Comparison of ENCODE assay signal across 25 cellular contexts in the genomic region with DNA sequence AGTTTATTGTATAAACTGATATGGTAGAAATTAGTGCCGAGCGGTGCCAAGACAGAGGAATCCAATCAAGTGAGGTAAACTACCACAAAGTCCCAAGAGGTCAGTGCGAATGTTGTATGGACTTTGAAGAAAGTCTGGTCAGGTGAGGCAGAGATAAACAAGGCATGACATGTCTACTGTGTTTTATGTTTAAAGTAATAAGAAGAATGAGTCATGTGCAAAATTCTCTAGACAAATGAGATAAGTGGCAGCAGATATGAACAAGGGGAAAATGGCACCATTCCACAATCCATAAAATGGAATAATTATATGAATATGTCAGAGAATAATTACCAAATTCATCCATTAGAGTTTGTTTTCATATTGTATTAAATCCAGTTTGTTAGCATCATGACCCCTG.
"Had no signal": no experiment of that assay in that cellular context is flagged by ENCODE, and none has a peak within 500 bp of the region (broad histone marks: within the 10 kb centered on the region; RNA-seq: fewer than 3 reads in every experiment).

No MANE protein-coding gene starts in this region.

- H3K9me3 Mint-ChIP-seq: mesothelial cell of epicardium; naive B cell; natural killer cell; stimulated activated memory B cell treated with anti-CD40 and anti-IgM and Interleukin-4, amounts not matched to agents 10 μg/mL and 1 μg/mL and 100 μg/mL, for 72 hours; stimulated activated naive CD8-positive, alpha-beta T cell treated with anti-CD3 and anti-CD28 coated beads, Interleukin-15, amount 100 ng/mL, for 72 hours; type B pancreatic cell had no signal

- H3K27ac ChIP-seq: left lung, lower lobe of right lung, ovary, right atrium auricular region, right lobe of liver, tibial nerve, uterus had no signal

- H3K4me1 Mint-ChIP-seq: mesothelial cell of epicardium; natural killer cell; stimulated activated memory B cell treated with anti-CD40 and anti-IgM and Interleukin-4, amounts not matched to agents 10 μg/mL and 1 μg/mL and 100 μg/mL, for 72 hours; stimulated activated naive CD8-positive, alpha-beta T cell treated with anti-CD3 and anti-CD28 coated beads, Interleukin-15, amount 100 ng/mL, for 72 hours had no signal

- H3K4me1 ChIP-seq: left lung, lower lobe of right lung, right atrium auricular region, right lobe of liver, uterus had no signal

- H3K4me3 ChIP-seq: left lung, lower lobe of right lung, ovary, right atrium auricular region, right lobe of liver, smooth muscle cell, tibial nerve, uterus had no signal

- H3K36me3 Mint-ChIP-seq: mesothelial cell of epicardium; naive B cell; natural killer cell; stimulated activated memory B cell treated with anti-CD40 and anti-IgM and Interleukin-4, amounts not matched to agents 10 μg/mL and 1 μg/mL and 100 μg/mL, for 72 hours; type B pancreatic cell had no signal

- ATAC-seq: left colon; left lung; lower lobe of right lung; natural killer cell; right lobe of liver; stimulated activated memory B cell treated with anti-CD40 and anti-IgM and Interleukin-4, amounts not matched to agents 10 μg/mL and 1 μg/mL and 100 μg/mL, for 72 hours; stimulated activated naive CD8-positive, alpha-beta T cell treated with anti-CD3 and anti-CD28 coated beads, Interleukin-15, amount 100 ng/mL, for 72 hours had no signal

- DNase-seq: islet precursor cell; kidney glomerular epithelial cell; left colon; lower lobe of right lung; mesendoderm; naive B cell; natural killer cell; ovary; right lobe of liver; stimulated activated CD4-positive, alpha-beta T cell treated with anti-CD3 and anti-CD28 coated beads, Interleukin-1b, Interleukin-23, amount 100 ng/mL, for 48 hours; stimulated activated CD4-positive, alpha-beta T cell treated with anti-CD3 and anti-CD28 coated beads, Interleukin-2, amount 100 ng/mL, for 48 hours; stimulated activated CD4-positive, alpha-beta T cell treated with anti-CD3 and anti-CD28 coated beads, Interleukin-4, amount 100 ng/mL, for 4 hours; stimulated activated CD8-positive, alpha-beta memory T cell treated with anti-CD3 and anti-CD28 coated beads, Interleukin-4, amount 100 ng/mL, for 48 hours; stimulated activated naive CD4-positive, alpha-beta T cell treated with Interleukin-2 at 50 U/mL for 16 hours; stimulated activated naive CD8-positive, alpha-beta T cell treated with anti-CD3 and anti-CD28 coated beads, Interleukin-15, amount 100 ng/mL, for 72 hours; substantia nigra; uterus had no signal

- H3K27me3 ChIP-seq: ovary, right atrium auricular region, right lobe of liver had no signal

- H3K36me3 ChIP-seq: left lung, lower lobe of right lung, ovary, right atrium auricular region, right lobe of liver, tibial nerve, uterus had no signal

- H3K4me3 Mint-ChIP-seq: mesothelial cell of epicardium; naive B cell; natural killer cell; stimulated activated memory B cell treated with anti-CD40 and anti-IgM and Interleukin-4, amounts not matched to agents 10 μg/mL and 1 μg/mL and 100 μg/mL, for 72 hours; stimulated activated naive CD8-positive, alpha-beta T cell treated with anti-CD3 and anti-CD28 coated beads, Interleukin-15, amount 100 ng/mL, for 72 hours; type B pancreatic cell had no signal

- H3K27ac Mint-ChIP-seq: mesothelial cell of epicardium; naive B cell; natural killer cell; progenitor cell of endocrine pancreas; stimulated activated memory B cell treated with anti-CD40 and anti-IgM and Interleukin-4, amounts not matched to agents 10 μg/mL and 1 μg/mL and 100 μg/mL, for 72 hours; stimulated activated naive CD8-positive, alpha-beta T cell treated with anti-CD3 and anti-CD28 coated beads, Interleukin-15, amount 100 ng/mL, for 72 hours; type B pancreatic cell had no signal
